In genomic region chr2:152189622-152190495, GRCh38 we compare ENCODE assay signal across 8 cellular contexts. TPM values are rescaled to one million over a fixed set of nuclear protein-coding genes. Genes with fewer than 3 reads are reported as not detected.
A peak's percentile ranks its signal among the peaks of the same experiment; 100 is the strongest.
DNase-seq lines count a peak whose midpoint lies in the region; ATAC-seq, FAIRE-seq and TF ChIP-seq lines count a peak whose summit lies in the region.

No MANE protein-coding gene starts in this region.

- no peaks in the 10 kb centered on the region for H3K79me2 ChIP-seq in keratinocyte (ENCODE audit: control insufficient read depth, insufficient read depth, low read length)

- peak; percentile 49 for FAIRE-seq in keratinocyte (lab: Jason Lieb, UNC)

- H3K9me3 ChIP-seq in keratinocyte (ENCODE audit: control insufficient read depth, low read depth, low read length) (no peaks in the 10 kb centered on the region), thoracic aorta (no peaks in the 10 kb centered on the region)

- H3K4me2 ChIP-seq in keratinocyte (ENCODE audit: control insufficient read depth, extremely low read depth, insufficient read depth, low read depth, low read length): no peak overlapping the region

- ATAC-seq in HG02981 (IDR thresholded peaks at IDR 0.05; ENCODE audit: unreplicated experiment) (peak; percentile 82), thoracic aorta (ENCODE audit: insufficient number of reproducible peaks, low FRiP score, low read depth) (peak; percentile 60)

- dilution Hi-C loops in keratinocyte (cut with MboI; ENCODE audit: extremely low pct_ligation_motif_present, low sequenced_read_pairs): no loop called here

- no peak overlapping the region for H3K4me3 ChIP-seq in brain microvascular endothelial cell (ENCODE audit: low read depth, low read length)
- H3K4me3 ChIP-seq in keratinocyte (ENCODE audit: control insufficient read depth in 2 of 3, extremely low read depth in 1 of 3, insufficient read depth in 2 of 3, low read depth in 1 of 3, low read length in 3 of 3): no peak overlapping the region
- no peak overlapping the region for H3K4me3 ChIP-seq in thoracic aorta

- H3K27ac ChIP-seq in brain microvascular endothelial cell (no peak overlapping the region), keratinocyte (ENCODE audit: control insufficient read depth, insufficient read depth, low read length) (no peak overlapping the region), thoracic aorta (no peak overlapping the region)

- peak; percentile 59 for TF ChIP-seq CTCF in GM13976 (IDR thresholded peaks at IDR 0.05; ENCODE audit: borderline replicate concordance, control extremely low read depth, extremely low read depth, insufficient read depth, missing control alignments)
- peak; percentile 79 for TF ChIP-seq CTCF in brain microvascular endothelial cell (IDR thresholded peaks at IDR 0.05; ENCODE audit: low read depth, low read length, missing control alignments)
- TF ChIP-seq CTCF in keratinocyte (optimal IDR thresholded peaks at IDR 0.05 in 1 of 3, IDR thresholded peaks at IDR 0.05 in 1 of 3, conservative IDR thresholded peaks at IDR 0.05 in 1 of 3; ENCODE audit: extremely low read depth in 1 of 3, insufficient read depth in 2 of 3, low read length in 3 of 3): peak; percentile 66 to 79 (median 67)
- peak; percentile 71 for TF ChIP-seq CTCF in thoracic aorta (IDR thresholded peaks at IDR 0.05)

- H3K36me3 ChIP-seq in brain microvascular endothelial cell (replicated peaks): no peaks in the 10 kb centered on the region
- H3K36me3 ChIP-seq in keratinocyte (ENCODE audit: control insufficient read depth in 2 of 2, extremely low read depth in 1 of 2, insufficient read depth in 2 of 2, low read length in 2 of 2): no peaks in the 10 kb centered on the region
- H3K36me3 ChIP-seq in thoracic aorta: no peaks in the 10 kb centered on the region

- peak; percentile 76 for DNase-seq in AG20443 (ENCODE audit: low spot score)
- DNase-seq in GM13976 (ENCODE audit: low spot score): peak; percentile 54
- peak; percentile 84 for DNase-seq in NCI-H460 (ENCODE audit: extremely low read depth, low read depth)
- DNase-seq in brain microvascular endothelial cell: peak; percentile 67
- DNase-seq in keratinocyte (ENCODE audit: low read depth, low spot score): no peak
- DNase-seq in thoracic aorta (ENCODE audit: low spot score): no peak
- no peak for DNase-seq in activated gamma-delta T cell treated with Interleukin-2 at 50 U/mL for 16 hours

- H3K9me1 ChIP-seq in keratinocyte (ENCODE audit: control insufficient read depth, extremely low read depth, insufficient read depth, low read length): no peaks in the 10 kb centered on the region

- in situ Hi-C loops in GM13976 (cut with MboI; ENCODE audit: low sequenced_read_pairs, unreplicated experiment): loop anchor here (5.0 kb wide), 1 partner anchor 442 kb away; no protein-coding TSS in a partner anchor
- in situ Hi-C loops in brain microvascular endothelial cell (cut with HindIII; ENCODE audit: low pct_ligation_motif_present, low sequenced_read_pairs): loop anchor here (25.0 kb wide), 1 partner anchor 447 kb away; no protein-coding TSS in a partner anchor

- H2AFZ ChIP-seq in keratinocyte (ENCODE audit: control insufficient read depth, low read length): no peak overlapping the region

- no peaks in the 10 kb centered on the region for H3K27me3 ChIP-seq in brain microvascular endothelial cell (replicated peaks)
- H3K27me3 ChIP-seq in keratinocyte (ENCODE audit: control insufficient read depth, extremely low read depth, insufficient read depth, low read length): no peaks in the 10 kb centered on the region
- H3K27me3 ChIP-seq in thoracic aorta (replicated peaks; ENCODE audit: insufficient read depth): no peaks in the 10 kb centered on the region

- no peak overlapping the region for H3K9ac ChIP-seq in keratinocyte (ENCODE audit: control insufficient read depth, extremely low read depth, insufficient read depth, low read length)

- H3K4me1 ChIP-seq in keratinocyte (ENCODE audit: control insufficient read depth, extremely low read depth, insufficient read depth, low read length) (no peaks in the 10 kb centered on the region), thoracic aorta (ENCODE audit: control insufficient read depth in 1 of 2, low read depth in 2 of 2) (no peaks in the 10 kb centered on the region)

- no peaks in the 10 kb centered on the region for H4K20me1 ChIP-seq in keratinocyte (ENCODE audit: control insufficient read depth, extremely low read depth, insufficient read depth, low read length)

RNA-seq across cellular contexts. Expression of gene STAM2, which starts 14.3 kb away (rescaled TPM):
- total RNA-seq in NCI-H460 (2014; rRNA removed; shearing (Covaris generic)): 24.5 and 27.5 TPM in 2 replicates
- polyA plus RNA-seq in NCI-H460 (2014; cell fraction: nucleus; rRNA removed): 18.6 and 27.8 TPM in 2 replicates
- polyA plus RNA-seq in keratinocyte: 11.7 to 20.7 TPM (median 17.1 TPM) in 3 replicates
- polyA plus RNA-seq in keratinocyte (2011; ENCODE audit: low read depth): 16.0 TPM
- 6.6 and 11.3 TPM in 2 replicates for polyA plus RNA-seq in keratinocyte (2011; cell fraction: cytosol; rRNA removed)
- polyA plus RNA-seq in keratinocyte (2011; cell fraction: nucleus; rRNA removed): 17.0 and 20.2 TPM in 2 replicates
- 9.8 and 12.2 TPM in 2 replicates for polyA plus RNA-seq in keratinocyte (2012; ENCODE audit: low replicate concordance)
- 11.0 to 22.6 TPM (median 22.2 TPM) in 3 replicates for polyA minus RNA-seq in keratinocyte
- 21.9 TPM for polyA minus RNA-seq in keratinocyte (2011; cell fraction: cytosol; rRNA and poly(A)+ RNA removed)
- 12.8 and 27.2 TPM in 2 replicates for polyA minus RNA-seq in keratinocyte (2011; cell fraction: nucleus; rRNA and poly(A)+ RNA removed)
- 10 to 100 TPM; 41.1 to 54.6 TPM for total RNA-seq in thoracic aorta

Comparison
In these comparisons a context has a peak if more than half of its experiments do, and no peak if none do; other contexts are left out.
1. DNase-seq: peak in AG20443 (single experiment), GM13976 (single experiment), NCI-H460 (single experiment) and brain microvascular endothelial cell (single experiment); none in keratinocyte (single experiment), thoracic aorta (single experiment) and activated gamma-delta T cell treated with Interleukin-2 at 50 U/mL for 16 hours (single experiment).
2. Peak in every context shown above with its lines, with median percentiles within 50 percentile points of each other: CTCF ChIP-seq.